Comparison of ENCODE assay signal across 1 cellular context in genomic region chr5:12316812-12317211, GRCh38.
TF ChIP-seq lines count a peak whose summit lies in the region.

No MANE protein-coding gene starts in this region.

TF ChIP-seq in GM23338, 12 proteins besides CTCF, POLR2A, EP300 and RAD21 (continued from another document):
- TF ChIP-seq REST (IDR thresholded peaks at IDR 0.05; ENCODE audit: unreplicated experiment) (no peak), ZNF331 (CRISPR knock-in tag; IDR thresholded peaks at IDR 0.05; ENCODE audit: low read depth) (no peak), EZH2 (IDR thresholded peaks at IDR 0.05; ENCODE audit: low read depth, unreplicated experiment) (no peak), EZH2phosphoT487 (IDR thresholded peaks at IDR 0.05; ENCODE audit: unreplicated experiment) (no peak), JUNB (IDR thresholded peaks at IDR 0.05; ENCODE audit: unreplicated experiment) (no peak), ZNF462 (CRISPR knock-in tag; IDR thresholded peaks at IDR 0.05) (no peak), ETS1 (IDR thresholded peaks at IDR 0.05) (no peak), CREB1 (CRISPR knock-in tag; IDR thresholded peaks at IDR 0.05; ENCODE audit: low read depth) (no peak)
